In the genomic region with DNA sequence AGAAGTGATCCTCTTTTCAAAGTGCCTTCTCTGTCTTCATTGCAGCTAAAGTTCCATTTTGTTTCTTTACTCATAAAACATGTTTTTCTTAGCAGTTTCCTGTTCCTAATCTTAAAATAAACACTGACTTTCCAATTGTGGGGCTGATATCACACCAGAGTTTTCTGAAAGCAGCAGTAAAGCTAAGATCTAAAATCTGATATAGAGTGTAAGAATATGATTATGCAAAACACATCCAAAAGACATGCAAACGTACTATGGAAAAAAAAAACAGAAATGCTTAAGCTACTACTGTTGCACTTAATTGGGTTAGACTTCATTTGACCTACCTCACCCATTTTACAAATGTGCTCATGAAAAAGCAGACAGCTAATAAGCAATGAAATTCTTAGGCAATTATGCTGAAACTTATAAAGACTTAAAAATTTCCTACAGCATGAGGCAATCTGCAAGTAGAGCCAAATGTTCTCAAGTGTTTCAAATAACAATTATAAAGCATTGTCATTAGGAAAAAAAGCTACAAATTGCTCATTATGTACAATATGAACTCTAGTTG, we compare ENCODE assay signal across 15 cellular contexts. TPM values are rescaled to one million over a fixed set of nuclear protein-coding genes. Genes with fewer than 3 reads are reported as not detected.
DNase-seq lines count a peak whose midpoint lies in the region; ATAC-seq and TF ChIP-seq lines count a peak whose summit lies in the region.
"Had no signal": no experiment of that assay in that cellular context is flagged by ENCODE, and none has a peak within 500 bp of the region (broad histone marks: within the 10 kb centered on the region; RNA-seq: fewer than 3 reads in every experiment).

No MANE protein-coding gene starts in this region.

- H3K9me3 ChIP-seq in esophagus squamous epithelium (no peaks in the 10 kb centered on the region), smooth muscle cell (replicated peaks; ENCODE audit: low read depth) (no peaks in the 10 kb centered on the region), tibial artery (no peaks in the 10 kb centered on the region)
- H3K9me3 ChIP-seq: adrenal gland, heart right ventricle had no signal

- no peak for DNase-seq in activated T-cell treated with anti-CD3 and anti-CD28 coated beads, Interleukin-2, amount 50 U/mL, for 72 hours
- DNase-seq in activated T-cell treated with anti-CD3 and anti-CD28 coated beads, Interleukin-2, amount 50 U/mL, for 1 hour: no peak
- DNase-seq in T-cell: no peak
- DNase-seq in esophagus squamous epithelium (lab: John Stamatoyannopoulos, UW): no peak
- no peak for DNase-seq in smooth muscle cell (lab: John Stamatoyannopoulos, UW; ENCODE audit: unreplicated experiment)
- no peak for DNase-seq in GM23338 (ENCODE audit: low spot score)
- DNase-seq in NCI-H1417 (lab: John Stamatoyannopoulos, UW): no peak
- no peak for DNase-seq in tibial artery
- DNase-seq: adrenal gland, heart right ventricle, NCI-H446 treated with DMSO at 0.1 percent for 48 hours, retina had no signal

- no peaks in the 10 kb centered on the region; the same call in 1 of the 2 replicates for H3K9me2 ChIP-seq in GM23338 (ENCODE audit: insufficient read depth)

- WGBS in esophagus squamous epithelium, 2 donors: 20 to 24% methylated on average over 1 of the region's 1 CpG
- WGBS in smooth muscle cell (ENCODE audit: low lambda C conversion rate): 37% methylated on average over 1 of the region's 1 CpG

- H2AFZ ChIP-seq in smooth muscle cell (ENCODE audit: low read depth) (peak overlapping the region; percentile 73), GM23338 (no peak overlapping the region)

- TF ChIP-seq CTCF in esophagus squamous epithelium (IDR thresholded peaks at IDR 0.05) (no peak), smooth muscle cell (IDR thresholded peaks at IDR 0.05; ENCODE audit: borderline replicate concordance, insufficient read depth, poor library complexity, severe bottlenecking) (no peak), GM23338 (conservative IDR thresholded peaks at IDR 0.05; ENCODE audit: low read depth in 2 of 2) (no peak), tibial artery (IDR thresholded peaks at IDR 0.05) (no peak)

- H3K36me3 ChIP-seq in esophagus squamous epithelium: no peaks in the 10 kb centered on the region
- no peaks in the 10 kb centered on the region for H3K36me3 ChIP-seq in smooth muscle cell (ENCODE audit: low read depth)
- H3K36me3 ChIP-seq in GM23338 (ENCODE audit: insufficient read depth): no peaks in the 10 kb centered on the region
- H3K36me3 ChIP-seq in tibial artery: no peaks in the 10 kb centered on the region
- H3K36me3 ChIP-seq: adrenal gland had no signal

- H3K79me2 ChIP-seq in smooth muscle cell (ENCODE audit: low read depth): no peaks in the 10 kb centered on the region
- H3K79me2 ChIP-seq in GM23338 (replicated peaks; ENCODE audit: insufficient read depth): no peaks in the 10 kb centered on the region

- POLR2A ChIA-PET in T-cell (lab: Charles Lee): interaction anchor here (0.5 to 9.3 kb wide), 15 partner anchors 9 to 30 kb away, joined by 3 to 216 read pairs (median 5); partner anchors contain the start of gene CYTIP (in 2 of the 2)

- TF ChIP-seq POLR2A in esophagus squamous epithelium (IDR thresholded peaks at IDR 0.05): no peak

- CTCF ChIA-PET in T-cell (lab: Charles Lee): interaction anchor here (1.0 to 1.9 kb wide), 9 partner anchors 9 to 106 kb away, joined by 3 to 12 read pairs (median 6); partner anchors contain the start of gene CYTIP (in 1 of the 2)

- H3K4me1 Mint-ChIP-seq in activated T-cell treated with anti-CD3 and anti-CD28 coated beads, Interleukin-2, amount 50 U/mL, for 72 hours (ENCODE audit: low read depth): peaks cover 69% of the 10 kb centered on the region
- H3K4me1 Mint-ChIP-seq in T-cell (peaks cover 78 to 97% (median 88%) of the 10 kb centered on the region in 3 donors), GM23338 (peaks cover 7% of the 10 kb centered on the region)

- H3K4me3 Mint-ChIP-seq in activated T-cell treated with anti-CD3 and anti-CD28 coated beads, Interleukin-2, amount 50 U/mL, for 72 hours: peak overlapping the region; percentile 91 to 93
- peak overlapping the region; percentile 92 to 97 (median 96) for H3K4me3 Mint-ChIP-seq in T-cell
- H3K4me3 Mint-ChIP-seq in GM23338: no peak overlapping the region
- H3K4me3 Mint-ChIP-seq: WTC11 had no signal

- no peaks in the 10 kb centered on the region for H4K20me1 ChIP-seq in smooth muscle cell (ENCODE audit: low read depth)
- H4K20me1 ChIP-seq in GM23338 (replicated peaks; ENCODE audit: insufficient read depth): no peaks in the 10 kb centered on the region

- H3K27me3 ChIP-seq in esophagus squamous epithelium (no peaks in the 10 kb centered on the region), smooth muscle cell (ENCODE audit: low read depth) (peaks cover 3% of the 10 kb centered on the region), GM23338 (ENCODE audit: insufficient read depth) (no peaks in the 10 kb centered on the region), tibial artery (no peaks in the 10 kb centered on the region)
- H3K27me3 ChIP-seq: heart right ventricle had no signal

- H3K4me1 ChIP-seq in esophagus squamous epithelium (peaks cover 0 to 19% (median 0%) of the 10 kb centered on the region in 3 donors), smooth muscle cell (ENCODE audit: low read depth) (no peaks in the 10 kb centered on the region), GM23338 (ENCODE audit: insufficient read depth) (no peaks in the 10 kb centered on the region), tibial artery (peaks cover 0 to 38% (median 15%) of the 10 kb centered on the region in 4 donors)

- no peaks in the 10 kb centered on the region for H3K27me3 Mint-ChIP-seq in activated T-cell treated with anti-CD3 and anti-CD28 coated beads, Interleukin-2, amount 50 U/mL, for 72 hours (ENCODE audit: low read depth)
- H3K27me3 Mint-ChIP-seq in T-cell (no peaks in the 10 kb centered on the region), GM23338 (ENCODE audit: insufficient read depth, low read depth, poor library complexity) (peaks cover 3% of the 10 kb centered on the region)

- H3K4me3 ChIP-seq in esophagus squamous epithelium: no peak overlapping the region
- H3K4me3 ChIP-seq in smooth muscle cell: no peak overlapping the region
- H3K4me3 ChIP-seq in GM23338: no peak overlapping the region
- no peak overlapping the region for H3K4me3 ChIP-seq in tibial artery
- H3K4me3 ChIP-seq: adrenal gland had no signal

- H3F3A ChIP-seq in smooth muscle cell (ENCODE audit: low read depth) (no peaks in the 10 kb centered on the region), GM23338 (replicated peaks; ENCODE audit: low read depth) (no peaks in the 10 kb centered on the region)

- no peak overlapping the region for H3K9ac ChIP-seq in smooth muscle cell (ENCODE audit: low read depth)

- intact Hi-C loops in esophagus squamous epithelium (cut with DNase I): no loop called here
- intact Hi-C loops in tibial artery (cut with DNase I; ENCODE audit: low total_unique reads): no loop called here

- peaks cover 67 to 98% of the 10 kb centered on the region in 2 donors for H3K36me3 Mint-ChIP-seq in activated T-cell treated with anti-CD3 and anti-CD28 coated beads, Interleukin-2, amount 50 U/mL, for 72 hours (ENCODE audit: insufficient read depth in 2 of 2)
- H3K36me3 Mint-ChIP-seq in T-cell (peaks cover 92% of the 10 kb centered on the region), GM23338 (ENCODE audit: low read depth) (no peaks in the 10 kb centered on the region)
- H3K36me3 Mint-ChIP-seq: WTC11 had no signal

- peak overlapping the region; percentile 51 for H3K4me2 ChIP-seq in smooth muscle cell
- H3K4me2 ChIP-seq in GM23338: no peak overlapping the region

- no peaks in the 10 kb centered on the region for H3K9me3 Mint-ChIP-seq in activated T-cell treated with anti-CD3 and anti-CD28 coated beads, Interleukin-2, amount 50 U/mL, for 72 hours
- H3K9me3 Mint-ChIP-seq in T-cell (no peaks in the 10 kb centered on the region), GM23338 (no peaks in the 10 kb centered on the region)
- H3K9me3 Mint-ChIP-seq: WTC11 had no signal

- H3K27ac ChIP-seq in esophagus squamous epithelium: peak overlapping the region in 3 of 4 donors; percentile 3 to 53 (median 15)
- no peak overlapping the region for H3K27ac ChIP-seq in smooth muscle cell (ENCODE audit: low read depth)
- no peak overlapping the region for H3K27ac ChIP-seq in GM23338 (ENCODE audit: low read depth)
- H3K27ac ChIP-seq in tibial artery: peak overlapping the region in 1 of 2 donors; percentile 54
- H3K27ac ChIP-seq: HL-60 had no signal

- H3K27ac Mint-ChIP-seq in activated T-cell treated with anti-CD3 and anti-CD28 coated beads, Interleukin-2, amount 50 U/mL, for 72 hours: peak overlapping the region; percentile 98
- H3K27ac Mint-ChIP-seq in T-cell (peak overlapping the region; percentile 93 to 94), GM23338 (no peak overlapping the region)
- H3K27ac Mint-ChIP-seq: WTC11 had no signal

- no peak for ATAC-seq in activated T-cell treated with anti-CD3 and anti-CD28 coated beads, Interleukin-2, amount 50 U/mL, for 72 hours (replicated peaks in 1 of 2)
- ATAC-seq in T-cell (replicated peaks in 1 of 4) (peak; percentile 28 to 43 (median 34)), GM23338 (no peak)
- ATAC-seq: WTC11 had no signal

TF ChIP-seq in GM23338, 12 proteins besides CTCF, POLR2A, EP300 and RAD21 (continues in another document):
- no peak for TF ChIP-seq POLR2AphosphoS5 (IDR thresholded peaks at IDR 0.05; ENCODE audit: low read depth)

RNA-seq across cellular contexts. Expression of gene CYTIP, which starts 10.5 kb away (rescaled TPM):
- 100 to 1,000 TPM; 444 to 460 TPM for total RNA-seq in activated T-cell treated with anti-CD3 and anti-CD28 coated beads, Interleukin-2, amount 50 U/mL, for 72 hours
- total RNA-seq in T-cell (100 to 1,000 TPM; 264 to 465 (median 273) TPM), esophagus squamous epithelium (10 to 100 TPM in 1 of 4 donors, 1 to 10 TPM in 3; 3.2 to 12.4 (median 3.6) TPM), smooth muscle cell (not detected in 2 replicates)
- polyA plus RNA-seq in smooth muscle cell (not detected in 2 replicates), GM23338 (2016; fragmentation: Nextera tagmentation; extraction: Ambion mirVana) (0.28 TPM in 1 of 2 replicates, not detected in the other)
- not detected in 2 replicates for total RNA-seq in GM23338 (2014; rRNA removed; shearing (Covaris generic))
- polyA plus RNA-seq: AG04450 had no signal

Comparison
In these comparisons a context has a peak if more than half of its experiments do, and no peak if none do; other contexts are left out.
1. ATAC-seq: peak in T-cell (4 of 4); none in activated T-cell treated with anti-CD3 and anti-CD28 coated beads, Interleukin-2, amount 50 U/mL, for 72 hours (0 of 2) and GM23338 (single experiment).
2. H3K27ac ChIP-seq: peak in esophagus squamous epithelium (3 of 4); none in smooth muscle cell (single experiment) and GM23338 (single experiment).
3. RNA of gene CYTIP, which starts 10.5 kb away (total RNA-seq): 444 to 460 TPM in activated T-cell treated with anti-CD3 and anti-CD28 coated beads, Interleukin-2, amount 50 U/mL, for 72 hours and 264 to 465 TPM in T-cell; 3.2 to 12.4 TPM in esophagus squamous epithelium, not detected in GM23338 and not detected in smooth muscle cell; every median in the first group is over 10 times any median in the second.